ENCODE assay signal across 1 cellular context in genomic region chr7:80921130-80921529, GRCh38.
TF ChIP-seq lines count a peak whose summit lies in the region.

No MANE protein-coding gene starts in this region.

TF ChIP-seq in HCT116, 20 proteins besides CTCF, POLR2A, EP300 and RAD21 (continued from another document):
- TF ChIP-seq REST (IDR thresholded peaks at IDR 0.05; ENCODE audit: low read depth) (no peak), ZNF274 (IDR thresholded peaks at IDR 0.05; ENCODE audit: low read depth, low read length) (no peak), ZBTB33 (IDR thresholded peaks at IDR 0.05; ENCODE audit: extremely low read depth, insufficient replicate concordance, low read length) (no peak), POLR2AphosphoS5 (IDR thresholded peaks at IDR 0.05; ENCODE audit: low read depth, low read length) (no peak)
